In genomic region chr7:149373089-149373488, GRCh38 we compare ENCODE assay signal across 1 cellular context.
TF ChIP-seq lines count a peak whose summit lies in the region.

No MANE protein-coding gene starts in this region.

TF ChIP-seq in K562, 482 proteins besides CTCF, POLR2A, EP300 and RAD21 (continued from another document):
- TF ChIP-seq USF1 (CRISPR knock-in tag; IDR thresholded peaks at IDR 0.05) (no peak), NRF1 (conservative IDR thresholded peaks at IDR 0.05 in 1 of 2, IDR thresholded peaks at IDR 0.05 in 1 of 2) (no peak), NFIX (CRISPR knock-in tag; IDR thresholded peaks at IDR 0.05; ENCODE audit: low read depth) (no peak), CBX3 (IDR thresholded peaks at IDR 0.05; ENCODE audit: borderline replicate concordance in 1 of 2, low read length in 2 of 2) (peak in 1 of 2 experiments; percentile 61; a peak in 1 of 3 replicates), ZFP36 (IDR thresholded peaks at IDR 0.05; ENCODE audit: low read depth, low read length, partially characterized antibody) (peak; percentile 41), HINFP (tag; conservative IDR thresholded peaks at IDR 0.05; ENCODE audit: low read depth) (no peak), ZNF224 (CRISPR knock-in tag; IDR thresholded peaks at IDR 0.05) (no peak), ZNF395 (CRISPR knock-in tag; IDR thresholded peaks at IDR 0.05) (no peak), ZFP91 (CRISPR knock-in tag; IDR thresholded peaks at IDR 0.05) (no peak), MTA2 (IDR thresholded peaks at IDR 0.05; ENCODE audit: low read depth) (no peak), TRIM28 (IDR thresholded peaks at IDR 0.05) (0 out of 2 replicates have a peak, but pooled peaks have one; percentile 56), CBX5 (IDR thresholded peaks at IDR 0.05; ENCODE audit: borderline replicate concordance, low read depth) (peak; percentile 65; the same call in 1 of the 2 replicates)
